19 cellular contexts compared by ENCODE assay signal in genomic region chr2:180621366-180621765, GRCh38.
DNase-seq lines count a peak whose midpoint lies in the region; ATAC-seq and FAIRE-seq lines count a peak whose summit lies in the region.
"Had no signal": no experiment of that assay in that cellular context is flagged by ENCODE, and none has a peak within 500 bp of the region (broad histone marks: within the 10 kb centered on the region; RNA-seq: fewer than 3 reads in every experiment).

No MANE protein-coding gene starts in this region.

- peak overlapping the region; percentile 75 for H3K27ac ChIP-seq in ACC112 (ENCODE audit: low read depth, low read length)
- H3K27ac ChIP-seq: BLaER1 had no signal

- H3K4me3 ChIP-seq in ACC112 (ENCODE audit: low read depth, low read length), result no peak overlapping the region
- H3K4me3 ChIP-seq: BLaER1, GM23338 had no signal

- no peaks in the 10 kb centered on the region for H3K27me3 ChIP-seq in ACC112 (ENCODE audit: insufficient read depth, low read length)
- H3K27me3 ChIP-seq: BLaER1 had no signal

- peaks cover 40% of the 10 kb centered on the region for H3K4me1 ChIP-seq in ACC112 (ENCODE audit: control insufficient read depth, insufficient read depth, low read length, unreplicated experiment)

- no peak overlapping the region for H3K27ac Mint-ChIP-seq in activated T-helper 2 cell treated with anti-CD3 and anti-CD28 coated beads, Interferon-gamma antibody, Interleukin-2, Interleukin-4, amounts not matched to agents 10 μg/mL and 5 μg/mL and 100 μg/mL, durations not matched to agents 14 hours and 24 hours and 36 hours
- H3K27ac Mint-ChIP-seq: CD14-positive monocyte; CD4-positive, alpha-beta memory T cell; GM23338; IgD-negative memory B cell had no signal

- peak; percentile 90 for FAIRE-seq in RCC 7860 (lab: Jason Lieb, UNC)
- FAIRE-seq: G401.6, GM12891, GM18507, H54, HepG2 had no signal

- no peaks in the 10 kb centered on the region for H3K36me3 ChIP-seq in ACC112 (ENCODE audit: insufficient read depth, low read length)
- H3K36me3 ChIP-seq: BLaER1 had no signal

- no peak overlapping the region for H2AFZ ChIP-seq in ACC112 (ENCODE audit: low read length, unreplicated experiment)
- H2AFZ ChIP-seq: GM23338 had no signal

- no peak for DNase-seq in RCC 7860 (ENCODE audit: low spot score)
- DNase-seq in kidney tubule cell (ENCODE audit: low spot score), result peak; percentile 25
- no peak for DNase-seq in activated T-helper 2 cell treated with anti-CD3 and anti-CD28 coated beads, Interferon-gamma antibody, Interleukin-2, Interleukin-4, amounts not matched to agents 10 μg/mL and 5 μg/mL and 100 μg/mL, durations not matched to agents 14 hours and 24 hours and 36 hours (ENCODE audit: low spot score)
- no peak for DNase-seq in DMS53 (lab: John Stamatoyannopoulos, UW)
- DNase-seq: Calu3; CD4-positive, alpha-beta memory T cell; HFFc6; KG1 had no signal

- intact Hi-C loops in activated T-helper 2 cell treated with anti-CD3 and anti-CD28 coated beads, Interferon-gamma antibody, Interleukin-2, Interleukin-4, amounts not matched to agents 10 μg/mL and 5 μg/mL and 100 μg/mL, durations not matched to agents 14 hours and 24 hours and 36 hours (cut with micrococcal nuclease), result no loop called here

- no peaks in the 10 kb centered on the region for H3K27me3 Mint-ChIP-seq in activated T-helper 2 cell treated with anti-CD3 and anti-CD28 coated beads, Interferon-gamma antibody, Interleukin-2, Interleukin-4, amounts not matched to agents 10 μg/mL and 5 μg/mL and 100 μg/mL, durations not matched to agents 14 hours and 24 hours and 36 hours (ENCODE audit: low read depth)

- no peaks in the 10 kb centered on the region for H3K36me3 Mint-ChIP-seq in activated T-helper 2 cell treated with anti-CD3 and anti-CD28 coated beads, Interferon-gamma antibody, Interleukin-2, Interleukin-4, amounts not matched to agents 10 μg/mL and 5 μg/mL and 100 μg/mL, durations not matched to agents 14 hours and 24 hours and 36 hours (ENCODE audit: low read depth)
- H3K36me3 Mint-ChIP-seq: CD14-positive monocyte; CD4-positive, alpha-beta memory T cell; IgD-negative memory B cell had no signal

- H3K79me2 ChIP-seq in ACC112 (ENCODE audit: control insufficient read depth, insufficient read depth, low read length, unreplicated experiment), result no peaks in the 10 kb centered on the region

- no peak overlapping the region for H3K4me3 Mint-ChIP-seq in activated T-helper 2 cell treated with anti-CD3 and anti-CD28 coated beads, Interferon-gamma antibody, Interleukin-2, Interleukin-4, amounts not matched to agents 10 μg/mL and 5 μg/mL and 100 μg/mL, durations not matched to agents 14 hours and 24 hours and 36 hours (ENCODE audit: low read depth)
- H3K4me3 Mint-ChIP-seq: CD14-positive monocyte; CD4-positive, alpha-beta memory T cell; GM23338; HFFc6; IgD-negative memory B cell had no signal

- H3K4me1 Mint-ChIP-seq in activated T-helper 2 cell treated with anti-CD3 and anti-CD28 coated beads, Interferon-gamma antibody, Interleukin-2, Interleukin-4, amounts not matched to agents 10 μg/mL and 5 μg/mL and 100 μg/mL, durations not matched to agents 14 hours and 24 hours and 36 hours (ENCODE audit: low read depth), result no peaks in the 10 kb centered on the region
- H3K4me1 Mint-ChIP-seq: CD14-positive monocyte; CD4-positive, alpha-beta memory T cell; IgD-negative memory B cell had no signal

- H3K9me3 Mint-ChIP-seq in activated T-helper 2 cell treated with anti-CD3 and anti-CD28 coated beads, Interferon-gamma antibody, Interleukin-2, Interleukin-4, amounts not matched to agents 10 μg/mL and 5 μg/mL and 100 μg/mL, durations not matched to agents 14 hours and 24 hours and 36 hours, result no peaks in the 10 kb centered on the region

- ATAC-seq in GM19324 (IDR thresholded peaks at IDR 0.05; ENCODE audit: low FRiP score, unreplicated experiment), result no peak
- ATAC-seq: GM23338, HepG2 had no signal
